Comparison of ENCODE assay signal across 1 cellular context in the genomic region with DNA sequence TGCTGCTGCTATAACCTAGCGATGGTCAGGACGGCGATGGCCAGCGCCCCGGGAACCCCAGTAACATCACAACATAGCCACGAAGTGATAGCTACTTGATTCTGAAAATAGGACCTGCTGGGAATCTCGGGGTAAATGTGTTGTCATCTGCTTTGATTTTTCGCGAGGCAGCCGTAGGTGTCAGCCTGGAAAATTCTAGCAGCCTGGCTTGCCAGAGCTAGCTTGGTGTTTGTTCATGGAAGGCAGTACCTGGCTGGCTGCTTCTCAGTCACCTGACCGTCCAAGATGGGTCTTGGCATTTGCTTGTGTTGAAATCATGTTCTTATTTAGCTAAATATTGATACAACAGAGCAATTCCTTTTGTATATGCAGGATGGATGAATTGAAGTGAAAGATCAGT.
TF ChIP-seq lines count a peak whose summit lies in the region.

No MANE protein-coding gene starts in this region.

TF ChIP-seq in WTC11, 78 proteins besides CTCF, POLR2A, EP300 and RAD21 (continued from another document):
- TF ChIP-seq, protein P1, sequence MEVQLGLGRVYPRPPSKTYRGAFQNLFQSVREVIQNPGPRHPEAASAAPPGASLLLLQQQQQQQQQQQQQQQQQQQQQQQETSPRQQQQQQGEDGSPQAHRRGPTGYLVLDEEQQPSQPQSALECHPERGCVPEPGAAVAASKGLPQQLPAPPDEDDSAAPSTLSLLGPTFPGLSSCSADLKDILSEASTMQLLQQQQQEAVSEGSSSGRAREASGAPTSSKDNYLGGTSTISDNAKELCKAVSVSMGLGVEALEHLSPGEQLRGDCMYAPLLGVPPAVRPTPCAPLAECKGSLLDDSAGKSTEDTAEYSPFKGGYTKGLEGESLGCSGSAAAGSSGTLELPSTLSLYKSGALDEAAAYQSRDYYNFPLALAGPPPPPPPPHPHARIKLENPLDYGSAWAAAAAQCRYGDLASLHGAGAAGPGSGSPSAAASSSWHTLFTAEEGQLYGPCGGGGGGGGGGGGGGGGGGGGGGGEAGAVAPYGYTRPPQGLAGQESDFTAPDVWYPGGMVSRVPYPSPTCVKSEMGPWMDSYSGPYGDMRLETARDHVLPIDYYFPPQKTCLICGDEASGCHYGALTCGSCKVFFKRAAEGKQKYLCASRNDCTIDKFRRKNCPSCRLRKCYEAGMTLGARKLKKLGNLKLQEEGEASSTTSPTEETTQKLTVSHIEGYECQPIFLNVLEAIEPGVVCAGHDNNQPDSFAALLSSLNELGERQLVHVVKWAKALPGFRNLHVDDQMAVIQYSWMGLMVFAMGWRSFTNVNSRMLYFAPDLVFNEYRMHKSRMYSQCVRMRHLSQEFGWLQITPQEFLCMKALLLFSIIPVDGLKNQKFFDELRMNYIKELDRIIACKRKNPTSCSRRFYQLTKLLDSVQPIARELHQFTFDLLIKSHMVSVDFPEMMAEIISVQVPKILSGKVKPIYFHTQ (CRISPR knock-in tag; IDR thresholded peaks at IDR 0.05) = no peak
- TF ChIP-seq ZNF121 (CRISPR knock-in tag; IDR thresholded peaks at IDR 0.05) (no peak), JUN (CRISPR knock-in tag; IDR thresholded peaks at IDR 0.05) (no peak), ZNF416 (CRISPR knock-in tag; IDR thresholded peaks at IDR 0.05) (no peak), ZNF317 (CRISPR knock-in tag; IDR thresholded peaks at IDR 0.05; ENCODE audit: borderline replicate concordance, low read depth) (no peak), CREB1 (CRISPR knock-in tag; IDR thresholded peaks at IDR 0.05) (no peak), FOXJ3 (CRISPR knock-in tag; IDR thresholded peaks at IDR 0.05; ENCODE audit: borderline replicate concordance) (no peak), IRF2 (CRISPR knock-in tag; IDR thresholded peaks at IDR 0.05; ENCODE audit: borderline replicate concordance, low read depth) (no peak), SMAD3 (CRISPR knock-in tag; IDR thresholded peaks at IDR 0.05; ENCODE audit: borderline replicate concordance) (no peak), ZNF263 (CRISPR knock-in tag; IDR thresholded peaks at IDR 0.05; ENCODE audit: low read depth) (no peak)
- TF ChIP-seq, protein P2, sequence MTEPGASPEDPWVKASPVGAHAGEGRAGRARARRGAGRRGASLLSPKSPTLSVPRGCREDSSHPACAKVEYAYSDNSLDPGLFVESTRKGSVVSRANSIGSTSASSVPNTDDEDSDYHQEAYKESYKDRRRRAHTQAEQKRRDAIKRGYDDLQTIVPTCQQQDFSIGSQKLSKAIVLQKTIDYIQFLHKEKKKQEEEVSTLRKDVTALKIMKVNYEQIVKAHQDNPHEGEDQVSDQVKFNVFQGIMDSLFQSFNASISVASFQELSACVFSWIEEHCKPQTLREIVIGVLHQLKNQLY (CRISPR knock-in tag; IDR thresholded peaks at IDR 0.05) = no peak
- TF ChIP-seq, protein P3, sequence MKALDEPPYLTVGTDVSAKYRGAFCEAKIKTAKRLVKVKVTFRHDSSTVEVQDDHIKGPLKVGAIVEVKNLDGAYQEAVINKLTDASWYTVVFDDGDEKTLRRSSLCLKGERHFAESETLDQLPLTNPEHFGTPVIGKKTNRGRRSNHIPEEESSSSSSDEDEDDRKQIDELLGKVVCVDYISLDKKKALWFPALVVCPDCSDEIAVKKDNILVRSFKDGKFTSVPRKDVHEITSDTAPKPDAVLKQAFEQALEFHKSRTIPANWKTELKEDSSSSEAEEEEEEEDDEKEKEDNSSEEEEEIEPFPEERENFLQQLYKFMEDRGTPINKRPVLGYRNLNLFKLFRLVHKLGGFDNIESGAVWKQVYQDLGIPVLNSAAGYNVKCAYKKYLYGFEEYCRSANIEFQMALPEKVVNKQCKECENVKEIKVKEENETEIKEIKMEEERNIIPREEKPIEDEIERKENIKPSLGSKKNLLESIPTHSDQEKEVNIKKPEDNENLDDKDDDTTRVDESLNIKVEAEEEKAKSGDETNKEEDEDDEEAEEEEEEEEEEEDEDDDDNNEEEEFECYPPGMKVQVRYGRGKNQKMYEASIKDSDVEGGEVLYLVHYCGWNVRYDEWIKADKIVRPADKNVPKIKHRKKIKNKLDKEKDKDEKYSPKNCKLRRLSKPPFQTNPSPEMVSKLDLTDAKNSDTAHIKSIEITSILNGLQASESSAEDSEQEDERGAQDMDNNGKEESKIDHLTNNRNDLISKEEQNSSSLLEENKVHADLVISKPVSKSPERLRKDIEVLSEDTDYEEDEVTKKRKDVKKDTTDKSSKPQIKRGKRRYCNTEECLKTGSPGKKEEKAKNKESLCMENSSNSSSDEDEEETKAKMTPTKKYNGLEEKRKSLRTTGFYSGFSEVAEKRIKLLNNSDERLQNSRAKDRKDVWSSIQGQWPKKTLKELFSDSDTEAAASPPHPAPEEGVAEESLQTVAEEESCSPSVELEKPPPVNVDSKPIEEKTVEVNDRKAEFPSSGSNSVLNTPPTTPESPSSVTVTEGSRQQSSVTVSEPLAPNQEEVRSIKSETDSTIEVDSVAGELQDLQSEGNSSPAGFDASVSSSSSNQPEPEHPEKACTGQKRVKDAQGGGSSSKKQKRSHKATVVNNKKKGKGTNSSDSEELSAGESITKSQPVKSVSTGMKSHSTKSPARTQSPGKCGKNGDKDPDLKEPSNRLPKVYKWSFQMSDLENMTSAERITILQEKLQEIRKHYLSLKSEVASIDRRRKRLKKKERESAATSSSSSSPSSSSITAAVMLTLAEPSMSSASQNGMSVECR (CRISPR knock-in tag; IDR thresholded peaks at IDR 0.05; ENCODE audit: borderline replicate concordance) = no peak
- TF ChIP-seq, protein P4, sequence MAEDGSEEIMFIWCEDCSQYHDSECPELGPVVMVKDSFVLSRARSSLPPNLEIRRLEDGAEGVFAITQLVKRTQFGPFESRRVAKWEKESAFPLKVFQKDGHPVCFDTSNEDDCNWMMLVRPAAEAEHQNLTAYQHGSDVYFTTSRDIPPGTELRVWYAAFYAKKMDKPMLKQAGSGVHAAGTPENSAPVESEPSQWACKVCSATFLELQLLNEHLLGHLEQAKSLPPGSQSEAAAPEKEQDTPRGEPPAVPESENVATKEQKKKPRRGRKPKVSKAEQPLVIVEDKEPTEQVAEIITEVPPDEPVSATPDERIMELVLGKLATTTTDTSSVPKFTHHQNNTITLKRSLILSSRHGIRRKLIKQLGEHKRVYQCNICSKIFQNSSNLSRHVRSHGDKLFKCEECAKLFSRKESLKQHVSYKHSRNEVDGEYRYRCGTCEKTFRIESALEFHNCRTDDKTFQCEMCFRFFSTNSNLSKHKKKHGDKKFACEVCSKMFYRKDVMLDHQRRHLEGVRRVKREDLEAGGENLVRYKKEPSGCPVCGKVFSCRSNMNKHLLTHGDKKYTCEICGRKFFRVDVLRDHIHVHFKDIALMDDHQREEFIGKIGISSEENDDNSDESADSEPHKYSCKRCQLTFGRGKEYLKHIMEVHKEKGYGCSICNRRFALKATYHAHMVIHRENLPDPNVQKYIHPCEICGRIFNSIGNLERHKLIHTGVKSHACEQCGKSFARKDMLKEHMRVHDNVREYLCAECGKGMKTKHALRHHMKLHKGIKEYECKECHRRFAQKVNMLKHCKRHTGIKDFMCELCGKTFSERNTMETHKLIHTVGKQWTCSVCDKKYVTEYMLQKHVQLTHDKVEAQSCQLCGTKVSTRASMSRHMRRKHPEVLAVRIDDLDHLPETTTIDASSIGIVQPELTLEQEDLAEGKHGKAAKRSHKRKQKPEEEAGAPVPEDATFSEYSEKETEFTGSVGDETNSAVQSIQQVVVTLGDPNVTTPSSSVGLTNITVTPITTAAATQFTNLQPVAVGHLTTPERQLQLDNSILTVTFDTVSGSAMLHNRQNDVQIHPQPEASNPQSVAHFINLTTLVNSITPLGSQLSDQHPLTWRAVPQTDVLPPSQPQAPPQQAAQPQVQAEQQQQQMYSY (CRISPR knock-in tag; IDR thresholded peaks at IDR 0.05) = no peak
- TF ChIP-seq, protein P5, sequence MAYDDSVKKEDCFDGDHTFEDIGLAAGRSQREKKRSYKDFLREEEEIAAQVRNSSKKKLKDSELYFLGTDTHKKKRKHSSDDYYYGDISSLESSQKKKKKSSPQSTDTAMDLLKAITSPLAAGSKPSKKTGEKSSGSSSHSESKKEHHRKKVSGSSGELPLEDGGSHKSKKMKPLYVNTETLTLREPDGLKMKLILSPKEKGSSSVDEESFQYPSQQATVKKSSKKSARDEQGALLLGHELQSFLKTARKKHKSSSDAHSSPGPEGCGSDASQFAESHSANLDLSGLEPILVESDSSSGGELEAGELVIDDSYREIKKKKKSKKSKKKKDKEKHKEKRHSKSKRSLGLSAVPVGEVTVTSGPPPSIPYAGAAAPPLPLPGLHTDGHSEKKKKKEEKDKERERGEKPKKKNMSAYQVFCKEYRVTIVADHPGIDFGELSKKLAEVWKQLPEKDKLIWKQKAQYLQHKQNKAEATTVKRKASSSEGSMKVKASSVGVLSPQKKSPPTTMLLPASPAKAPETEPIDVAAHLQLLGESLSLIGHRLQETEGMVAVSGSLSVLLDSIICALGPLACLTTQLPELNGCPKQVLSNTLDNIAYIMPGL (CRISPR knock-in tag; IDR thresholded peaks at IDR 0.05) = no peak
- TF ChIP-seq, protein P6, sequence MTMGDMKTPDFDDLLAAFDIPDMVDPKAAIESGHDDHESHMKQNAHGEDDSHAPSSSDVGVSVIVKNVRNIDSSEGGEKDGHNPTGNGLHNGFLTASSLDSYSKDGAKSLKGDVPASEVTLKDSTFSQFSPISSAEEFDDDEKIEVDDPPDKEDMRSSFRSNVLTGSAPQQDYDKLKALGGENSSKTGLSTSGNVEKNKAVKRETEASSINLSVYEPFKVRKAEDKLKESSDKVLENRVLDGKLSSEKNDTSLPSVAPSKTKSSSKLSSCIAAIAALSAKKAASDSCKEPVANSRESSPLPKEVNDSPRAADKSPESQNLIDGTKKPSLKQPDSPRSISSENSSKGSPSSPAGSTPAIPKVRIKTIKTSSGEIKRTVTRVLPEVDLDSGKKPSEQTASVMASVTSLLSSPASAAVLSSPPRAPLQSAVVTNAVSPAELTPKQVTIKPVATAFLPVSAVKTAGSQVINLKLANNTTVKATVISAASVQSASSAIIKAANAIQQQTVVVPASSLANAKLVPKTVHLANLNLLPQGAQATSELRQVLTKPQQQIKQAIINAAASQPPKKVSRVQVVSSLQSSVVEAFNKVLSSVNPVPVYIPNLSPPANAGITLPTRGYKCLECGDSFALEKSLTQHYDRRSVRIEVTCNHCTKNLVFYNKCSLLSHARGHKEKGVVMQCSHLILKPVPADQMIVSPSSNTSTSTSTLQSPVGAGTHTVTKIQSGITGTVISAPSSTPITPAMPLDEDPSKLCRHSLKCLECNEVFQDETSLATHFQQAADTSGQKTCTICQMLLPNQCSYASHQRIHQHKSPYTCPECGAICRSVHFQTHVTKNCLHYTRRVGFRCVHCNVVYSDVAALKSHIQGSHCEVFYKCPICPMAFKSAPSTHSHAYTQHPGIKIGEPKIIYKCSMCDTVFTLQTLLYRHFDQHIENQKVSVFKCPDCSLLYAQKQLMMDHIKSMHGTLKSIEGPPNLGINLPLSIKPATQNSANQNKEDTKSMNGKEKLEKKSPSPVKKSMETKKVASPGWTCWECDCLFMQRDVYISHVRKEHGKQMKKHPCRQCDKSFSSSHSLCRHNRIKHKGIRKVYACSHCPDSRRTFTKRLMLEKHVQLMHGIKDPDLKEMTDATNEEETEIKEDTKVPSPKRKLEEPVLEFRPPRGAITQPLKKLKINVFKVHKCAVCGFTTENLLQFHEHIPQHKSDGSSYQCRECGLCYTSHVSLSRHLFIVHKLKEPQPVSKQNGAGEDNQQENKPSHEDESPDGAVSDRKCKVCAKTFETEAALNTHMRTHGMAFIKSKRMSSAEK (CRISPR knock-in tag; IDR thresholded peaks at IDR 0.05; ENCODE audit: borderline replicate concordance) = no peak
